ENCODE assay signal across 22 cellular contexts in the genomic region with DNA sequence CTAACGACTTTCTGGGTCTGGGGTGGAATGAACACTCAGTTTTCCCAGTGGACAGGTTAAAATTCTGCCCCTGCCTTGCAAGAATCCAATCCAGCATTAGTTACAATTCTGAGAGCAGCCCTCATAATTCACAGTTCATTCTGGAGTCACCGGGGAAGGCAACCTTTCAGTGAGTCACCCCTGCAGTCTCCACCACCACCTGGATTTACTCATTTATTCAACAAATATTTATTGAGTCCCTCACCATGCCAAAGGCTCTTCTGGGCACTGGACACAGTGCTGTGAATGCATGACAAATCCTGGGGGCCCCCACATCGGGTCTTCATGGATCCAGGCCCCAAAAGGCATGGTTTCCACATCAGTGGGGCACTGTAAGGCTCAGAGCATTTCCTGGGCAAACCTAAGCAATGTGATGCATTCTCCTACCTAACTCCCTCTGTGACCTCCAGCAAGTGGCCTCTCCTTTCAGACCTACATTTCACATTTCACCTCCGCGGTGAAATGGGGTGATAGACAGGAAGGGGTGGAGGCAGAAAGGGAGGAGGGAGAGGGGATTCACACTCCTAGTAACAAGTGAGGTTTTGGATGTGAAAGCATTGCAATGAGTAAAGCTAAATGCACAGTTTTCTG. TPM values are rescaled to one million over a fixed set of nuclear protein-coding genes. Genes with fewer than 3 reads are reported as not detected.
DNase-seq lines count a peak whose midpoint lies in the region; ATAC-seq, FAIRE-seq and TF ChIP-seq lines count a peak whose summit lies in the region.
"Had no signal": no experiment of that assay in that cellular context is flagged by ENCODE, and none has a peak within 500 bp of the region (broad histone marks: within the 10 kb centered on the region; RNA-seq: fewer than 3 reads in every experiment).

No MANE protein-coding gene starts in this region.

- no peaks in the 10 kb centered on the region for H3K4me1 ChIP-seq in foreskin keratinocyte

- no peak overlapping the region for H3K27ac ChIP-seq in foreskin keratinocyte
- H3K27ac ChIP-seq: GM23248 had no signal

- in situ Hi-C loops in Caki2 (cut with HindIII; ENCODE audit: low pct_unique_long_range_greater_than_20kb, low sequenced_read_pairs) = no loop called here
- in situ Hi-C loops in GM13976 (cut with MboI; ENCODE audit: low sequenced_read_pairs, unreplicated experiment) = no loop called here

- DNase-seq in Caki2 (ENCODE audit: low read depth) = peak; percentile 27
- DNase-seq in NCI-H69 (lab: John Stamatoyannopoulos, UW) = peak; percentile 72
- no peak for DNase-seq in foreskin keratinocyte
- DNase-seq in urothelium cell line (ENCODE audit: low spot score) = peak; percentile 48
- DNase-seq in GM13976 (ENCODE audit: low spot score) = no peak
- DNase-seq in NCI-H1694 treated with DMSO at 0.1 percent for 48 hours (lab: John Stamatoyannopoulos, UW) = no peak
- DNase-seq: Caco-2; CD4-positive, alpha-beta memory T cell; DMS 273 treated with DMSO at 0.1 percent for 48 hours; DMS79; GF-D8; GM23248; NCI-H2029 treated with DMSO at 0.1 percent for 48 hours; NCI-H446 treated with DMSO at 0.1 percent for 48 hours; NCI-H526; RPMI8226; SHP77 treated with DMSO at 0.1 percent for 48 hours had no signal

- peak; percentile 56 for FAIRE-seq in urothelium cell line (lab: Jason Lieb, UNC)
- FAIRE-seq: GM12891, GM19239 had no signal

- TF ChIP-seq CTCF in foreskin keratinocyte (conservative IDR thresholded peaks at IDR 0.05) (no peak), GM13976 (IDR thresholded peaks at IDR 0.05; ENCODE audit: borderline replicate concordance, control extremely low read depth, extremely low read depth, insufficient read depth, missing control alignments) (no peak)

- H3K27me3 ChIP-seq in foreskin keratinocyte = peaks cover 61% of the 10 kb centered on the region

- peak; percentile 69 for ATAC-seq in foreskin keratinocyte
- ATAC-seq in GM19463 (IDR thresholded peaks at IDR 0.05; ENCODE audit: unreplicated experiment) = no peak

RNA-seq across cellular contexts. Expression of gene MSX2, which starts 6.4 kb away (rescaled TPM):
- total RNA-seq in Caki2 (2014; rRNA removed; shearing (Covaris generic); ENCODE audit: low replicate concordance) = 7.5 and 25.3 TPM in 2 replicates
- total RNA-seq in foreskin keratinocyte = 2.8 and 4.0 TPM in 2 replicates
- polyA plus RNA-seq in foreskin keratinocyte = 3.8 and 3.9 TPM in 2 replicates
- total RNA-seq: A673; T-helper 1 cell treated with Interleukin-12 subunit alpha and Interleukin-12 subunit beta and Interleukin-4 antibody, amounts not matched to agents 30 ng/mL and 1 ng/mL, for 36 hours had no signal
- polyA plus RNA-seq: CD4-positive, alpha-beta memory T cell had no signal

Comparison
In these comparisons a context has a peak if more than half of its experiments do, and no peak if none do; other contexts are left out.
1. DNase-seq: peak in Caki2 (single experiment), NCI-H69 (single experiment) and urothelium cell line (single experiment); none in foreskin keratinocyte (0 of 2), GM13976 (single experiment) and NCI-H1694 treated with DMSO at 0.1 percent for 48 hours (single experiment).